In genomic region chr10:47897813-47898212, GRCh38 we compare ENCODE assay signal across 3 cellular contexts. TPM values are rescaled to one million over a fixed set of nuclear protein-coding genes. Genes with fewer than 3 reads are reported as not detected.
"Had no signal": no experiment of that assay in that cellular context is flagged by ENCODE, and none has a peak within 500 bp of the region (broad histone marks: within the 10 kb centered on the region; RNA-seq: fewer than 3 reads in every experiment).

No MANE protein-coding gene starts in this region.

RNA-seq across cellular contexts. Expression of gene NPY4R2, which starts 20.6 kb away (rescaled TPM):
- total RNA-seq: LHCN-M2, MCF 10A, NCI-H460 had no signal
